Comparison of ENCODE assay signal across 1 cellular context in genomic region chr9:129626944-129627297, GRCh38.
TF ChIP-seq lines count a peak whose summit lies in the region.

No MANE protein-coding gene starts in this region.

TF ChIP-seq in endothelial cell of umbilical vein, 7 proteins besides CTCF, POLR2A, EP300 and RAD21:
- TF ChIP-seq GATA2 (IDR thresholded peaks at IDR 0.05; ENCODE audit: insufficient read depth, insufficient read length, low read depth, low read length) (no peak), JUN (IDR thresholded peaks at IDR 0.05; ENCODE audit: borderline replicate concordance, insufficient read depth, insufficient read length, low read depth) (no peak), MYC (IDR thresholded peaks at IDR 0.05; ENCODE audit: low read depth, low read length) (no peak), EZH2 (IDR thresholded peaks at IDR 0.05; ENCODE audit: borderline replicate concordance, low read depth, low read length, severe bottlenecking) (no peak), POLR2AphosphoS5 (IDR thresholded peaks at IDR 0.05; ENCODE audit: insufficient read depth, low read depth, low read length) (peak; percentile 45), FOS (IDR thresholded peaks at IDR 0.05; ENCODE audit: borderline replicate concordance, insufficient read depth, low read length) (no peak), MAX (IDR thresholded peaks at IDR 0.05; ENCODE audit: insufficient read depth, insufficient read length) (no peak)
